In genomic region chr13:74258951-74259350, GRCh38 we compare ENCODE assay signal across 11 cellular contexts.
"Had no signal": no experiment of that assay in that cellular context is flagged by ENCODE, and none has a peak within 500 bp of the region (broad histone marks: within the 10 kb centered on the region; RNA-seq: fewer than 3 reads in every experiment).

No MANE protein-coding gene starts in this region.

- ATAC-seq: esophagus mucosa; stimulated activated memory B cell treated with anti-CD40 and anti-IgM and Interleukin-4, amounts not matched to agents 10 μg/mL and 1 μg/mL and 100 μg/mL, for 72 hours had no signal

- H3K4me3 Mint-ChIP-seq: activated T-helper 1 cell treated with anti-CD3 and anti-CD28 coated beads, Interleukin-12 subunit alpha, Interleukin-12 subunit beta, Interleukin-2, Interleukin-4 antibody, amounts not matched to agents 30 ng/mL and 10 ng/mL and 1 ng/mL, durations not matched to agents 14 hours and 24 hours and 36 hours; stimulated activated memory B cell treated with anti-CD40 and anti-IgM and Interleukin-4, amounts not matched to agents 10 μg/mL and 1 μg/mL and 100 μg/mL, for 72 hours; T-helper 2 cell treated with Interferon-gamma antibody and Interleukin-4, amounts not matched to agents 5 μg/mL and 100 μg/mL, for 36 hours had no signal

- H3K27ac Mint-ChIP-seq: activated T-helper 1 cell treated with anti-CD3 and anti-CD28 coated beads, Interleukin-12 subunit alpha, Interleukin-12 subunit beta, Interleukin-2, Interleukin-4 antibody, amounts not matched to agents 30 ng/mL and 10 ng/mL and 1 ng/mL, durations not matched to agents 14 hours and 24 hours and 36 hours; stimulated activated memory B cell treated with anti-CD40 and anti-IgM and Interleukin-4, amounts not matched to agents 10 μg/mL and 1 μg/mL and 100 μg/mL, for 72 hours; T-helper 2 cell treated with Interferon-gamma antibody and Interleukin-4, amounts not matched to agents 5 μg/mL and 100 μg/mL, for 36 hours had no signal

- H3K9me3 Mint-ChIP-seq: activated T-helper 1 cell treated with anti-CD3 and anti-CD28 coated beads, Interleukin-12 subunit alpha, Interleukin-12 subunit beta, Interleukin-2, Interleukin-4 antibody, amounts not matched to agents 30 ng/mL and 10 ng/mL and 1 ng/mL, durations not matched to agents 14 hours and 24 hours and 36 hours had no signal

- H3K9me3 ChIP-seq: colonic mucosa had no signal

- H3K4me3 ChIP-seq: adrenal gland, colonic mucosa, lung had no signal

- H3K36me3 ChIP-seq: adrenal gland, colonic mucosa had no signal

- H3K27ac ChIP-seq: adrenal gland, colonic mucosa had no signal

- H3K4me1 Mint-ChIP-seq: stimulated activated memory B cell treated with anti-CD40 and anti-IgM and Interleukin-4, amounts not matched to agents 10 μg/mL and 1 μg/mL and 100 μg/mL, for 72 hours had no signal

- H3K4me1 ChIP-seq: adrenal gland, colonic mucosa had no signal

- DNase-seq: activated CD4-positive, alpha-beta T cell treated with anti-CD3 and anti-CD28 coated beads, Interleukin-2, amount 50 U/mL, for 1 hour; activated CD8-positive, alpha-beta memory T cell treated with anti-CD3 and anti-CD28 coated beads for 24 hours; activated naive CD4-positive, alpha-beta T cell; adrenal gland; colonic mucosa; midbrain had no signal

- H3K36me3 Mint-ChIP-seq: stimulated activated memory B cell treated with anti-CD40 and anti-IgM and Interleukin-4, amounts not matched to agents 10 μg/mL and 1 μg/mL and 100 μg/mL, for 72 hours had no signal

- H3K27me3 ChIP-seq: adrenal gland, colonic mucosa had no signal
